Comparison of ENCODE assay signal across 23 cellular contexts in the genomic region with DNA sequence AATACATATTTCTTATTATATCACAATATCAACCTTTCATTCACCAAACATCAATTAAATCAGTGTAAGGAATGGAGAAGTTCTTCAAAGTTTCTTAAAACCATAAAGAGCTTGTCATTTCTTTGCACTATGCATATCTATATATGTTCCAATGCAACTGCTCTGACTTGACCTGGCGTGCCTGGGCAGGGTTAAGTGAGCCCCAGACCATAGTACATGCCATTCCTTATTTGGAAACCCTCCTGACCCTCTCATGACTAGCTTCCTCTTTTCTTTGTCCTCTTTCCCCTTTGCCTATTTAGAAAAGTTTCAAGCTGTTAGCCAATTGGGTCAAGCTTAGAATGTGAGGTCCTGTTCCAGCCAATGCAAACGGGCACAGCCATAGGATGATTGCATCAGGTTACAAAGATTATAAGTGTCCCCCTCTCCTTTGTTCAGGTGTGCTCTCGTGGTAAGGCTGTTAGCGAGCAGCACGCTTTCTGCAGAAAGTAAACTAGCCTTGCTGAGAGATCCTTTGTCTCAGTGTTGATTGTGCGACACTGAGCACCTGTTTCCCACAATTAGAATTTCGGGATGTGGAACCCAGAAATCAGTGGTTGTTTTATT.
DNase-seq lines count a peak whose midpoint lies in the region; TF ChIP-seq lines count a peak whose summit lies in the region.
"Had no signal": no experiment of that assay in that cellular context is flagged by ENCODE, and none has a peak within 500 bp of the region (broad histone marks: within the 10 kb centered on the region; RNA-seq: fewer than 3 reads in every experiment).

No MANE protein-coding gene starts in this region.

- H3K4me2 ChIP-seq in hepatocyte: peak overlapping the region; percentile 18

- TF ChIP-seq CTCF in GM12865 (IDR thresholded peaks at IDR 0.05; ENCODE audit: insufficient read depth, low read depth, low read length, missing control alignments) (no peak), hepatocyte (IDR thresholded peaks at IDR 0.05; ENCODE audit: poor library complexity) (no peak)

- no peak overlapping the region for H3K27ac Mint-ChIP-seq in T-helper 2 cell treated with Interferon-gamma antibody and Interleukin-4, amounts not matched to agents 5 μg/mL and 100 μg/mL, for 36 hours
- H3K27ac Mint-ChIP-seq: activated naive CD8-positive, alpha-beta T cell treated with anti-CD3 and anti-CD28 coated beads for 36 hours; activated T-helper 1 cell treated with anti-CD3 and anti-CD28 coated beads, Interleukin-12 subunit alpha, Interleukin-12 subunit beta, Interleukin-2, Interleukin-4 antibody, amounts not matched to agents 30 ng/mL and 10 ng/mL and 1 ng/mL, durations not matched to agents 14 hours and 24 hours and 36 hours; CD4-positive, alpha-beta memory T cell; stimulated activated memory B cell treated with anti-CD40 and anti-IgM and Interleukin-4, amounts not matched to agents 10 μg/mL and 1 μg/mL and 100 μg/mL, for 72 hours had no signal

- peak overlapping the region; percentile 80 for H3K27ac ChIP-seq in hepatocyte
- H3K27ac ChIP-seq: heart left ventricle, thyroid gland had no signal

- WGBS in hepatocyte (ENCODE audit: low lambda C conversion rate, missing lambda C conversion rate): 49% methylated on average over 7 of the region's 7 CpGs

- no peaks in the 10 kb centered on the region for H3K36me3 ChIP-seq in hepatocyte (replicated peaks; ENCODE audit: insufficient read depth, low read depth)
- H3K36me3 ChIP-seq: heart left ventricle, thyroid gland had no signal

- no peak overlapping the region for H2AFZ ChIP-seq in hepatocyte

- H3K4me3 ChIP-seq in GM12865 (ENCODE audit: low read depth, low read length) (no peak overlapping the region), hepatocyte (no peak overlapping the region)
- H3K4me3 ChIP-seq: heart left ventricle, lung, thyroid gland had no signal

- H3K4me3 Mint-ChIP-seq in T-helper 2 cell treated with Interferon-gamma antibody and Interleukin-4, amounts not matched to agents 5 μg/mL and 100 μg/mL, for 36 hours: no peak overlapping the region
- H3K4me3 Mint-ChIP-seq: activated naive CD8-positive, alpha-beta T cell treated with anti-CD3 and anti-CD28 coated beads for 36 hours; activated T-helper 1 cell treated with anti-CD3 and anti-CD28 coated beads, Interleukin-12 subunit alpha, Interleukin-12 subunit beta, Interleukin-2, Interleukin-4 antibody, amounts not matched to agents 30 ng/mL and 10 ng/mL and 1 ng/mL, durations not matched to agents 14 hours and 24 hours and 36 hours; stimulated activated memory B cell treated with anti-CD40 and anti-IgM and Interleukin-4, amounts not matched to agents 10 μg/mL and 1 μg/mL and 100 μg/mL, for 72 hours had no signal

- no peaks in the 10 kb centered on the region for H3K9me3 Mint-ChIP-seq in T-helper 2 cell treated with Interferon-gamma antibody and Interleukin-4, amounts not matched to agents 5 μg/mL and 100 μg/mL, for 36 hours
- H3K9me3 Mint-ChIP-seq: activated T-helper 1 cell treated with anti-CD3 and anti-CD28 coated beads, Interleukin-12 subunit alpha, Interleukin-12 subunit beta, Interleukin-2, Interleukin-4 antibody, amounts not matched to agents 30 ng/mL and 10 ng/mL and 1 ng/mL, durations not matched to agents 14 hours and 24 hours and 36 hours; CD4-positive, alpha-beta memory T cell had no signal

- H3K36me3 Mint-ChIP-seq in T-helper 2 cell treated with Interferon-gamma antibody and Interleukin-4, amounts not matched to agents 5 μg/mL and 100 μg/mL, for 36 hours (ENCODE audit: low read depth): no peaks in the 10 kb centered on the region
- H3K36me3 Mint-ChIP-seq: activated naive CD8-positive, alpha-beta T cell treated with anti-CD3 and anti-CD28 coated beads for 36 hours; stimulated activated memory B cell treated with anti-CD40 and anti-IgM and Interleukin-4, amounts not matched to agents 10 μg/mL and 1 μg/mL and 100 μg/mL, for 72 hours had no signal

- peaks cover 15% of the 10 kb centered on the region for H3K27me3 Mint-ChIP-seq in T-helper 2 cell treated with Interferon-gamma antibody and Interleukin-4, amounts not matched to agents 5 μg/mL and 100 μg/mL, for 36 hours (ENCODE audit: low read depth)

- in situ Hi-C loops in KBM-7 (cut with MboI; ENCODE audit: low pct_unique_long_range_greater_than_20kb, low sequenced_read_pairs): no loop called here

- no peaks in the 10 kb centered on the region for H3K27me3 ChIP-seq in hepatocyte
- H3K27me3 ChIP-seq: thyroid gland had no signal

- no peaks in the 10 kb centered on the region for H3K79me2 ChIP-seq in hepatocyte

- DNase-seq in GM12865 (ENCODE audit: low read depth) (peak; percentile 14), KBM-7 (peak; percentile 58), SKM-1 treated with dmso at 0.1 percent for 144 hours (lab: John Stamatoyannopoulos, UW; ENCODE audit: unreplicated experiment) (peak; percentile 69), hepatocyte (ENCODE audit: low spot score) (peak; percentile 45), T-helper 2 cell (no peak)
- DNase-seq in T-helper 2 cell treated with Interferon-gamma antibody and Interleukin-4, amounts not matched to agents 5 μg/mL and 100 μg/mL, for 36 hours (ENCODE audit: low spot score): no peak
- DNase-seq in activated CD4-positive, CD25-positive, alpha-beta regulatory T cell (lab: John Stamatoyannopoulos, UW): no peak
- DNase-seq in stimulated activated CD4-positive, alpha-beta T cell treated with anti-CD3 and anti-CD28 coated beads, Interleukin-2, amount 100 ng/mL, for 24 hours: no peak
- DNase-seq: activated CD4-positive, CD25-positive, alpha-beta regulatory T cell treated with anti-CD3 and anti-CD28 coated beads, Interleukin-2, amount 50 U/mL, for 72 hours; activated CD8-positive, alpha-beta memory T cell treated with anti-CD3 and anti-CD28 coated beads for 24 hours; activated naive CD8-positive, alpha-beta T cell treated with anti-CD3 and anti-CD28 coated beads for 36 hours; CD4-positive, alpha-beta memory T cell; H7; heart left ventricle; MM.1S; NCI-H1930; NCI-H446 treated with DMSO at 0.1 percent for 48 hours; right cardiac atrium; SHP77; thyroid gland had no signal

- no peaks in the 10 kb centered on the region for H4K20me1 ChIP-seq in hepatocyte (ENCODE audit: insufficient read depth, poor library complexity, severe bottlenecking)

- H3K4me1 ChIP-seq in hepatocyte (ENCODE audit: insufficient read depth): no peaks in the 10 kb centered on the region

- H3K4me1 Mint-ChIP-seq in T-helper 2 cell treated with Interferon-gamma antibody and Interleukin-4, amounts not matched to agents 5 μg/mL and 100 μg/mL, for 36 hours (ENCODE audit: low read depth): peaks cover 16% of the 10 kb centered on the region

- H3K9me2 ChIP-seq in hepatocyte (replicated peaks; ENCODE audit: insufficient read depth): no peaks in the 10 kb centered on the region

- H3K9me3 ChIP-seq in hepatocyte (ENCODE audit: low read depth): no peaks in the 10 kb centered on the region
- H3K9me3 ChIP-seq: heart left ventricle, thyroid gland had no signal

Comparison
In these comparisons a context has a peak if more than half of its experiments do, and no peak if none do; other contexts are left out.
1. DNase-seq: peak in GM12865 (single experiment), KBM-7 (single experiment), SKM-1 treated with dmso at 0.1 percent for 144 hours (single experiment) and hepatocyte (single experiment); none in T-helper 2 cell (0 of 5), T-helper 2 cell treated with Interferon-gamma antibody and Interleukin-4, amounts not matched to agents 5 μg/mL and 100 μg/mL, for 36 hours (single experiment), activated CD4-positive, CD25-positive, alpha-beta regulatory T cell (0 of 4) and stimulated activated CD4-positive, alpha-beta T cell treated with anti-CD3 and anti-CD28 coated beads, Interleukin-2, amount 100 ng/mL, for 24 hours (0 of 2).